In the genomic region with DNA sequence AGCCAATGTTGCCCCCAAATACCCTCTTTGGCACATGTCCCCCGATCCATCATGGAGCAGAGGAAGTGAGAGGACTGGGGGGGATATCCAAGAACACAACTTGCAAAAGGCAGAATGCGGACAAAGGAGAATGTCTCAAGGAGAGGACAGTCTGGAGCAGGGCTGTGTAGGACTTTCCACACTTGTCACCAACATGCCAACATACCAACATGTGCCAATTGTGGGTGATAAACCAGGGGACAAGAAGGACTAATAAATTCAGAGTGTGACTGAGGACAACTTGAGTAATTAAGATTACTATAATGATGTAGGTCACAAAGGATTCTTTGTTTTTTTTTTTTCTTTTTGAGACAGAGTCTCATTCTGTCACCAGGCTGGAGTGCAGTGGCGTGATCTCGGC, we compare ENCODE assay signal across 1 cellular context.
TF ChIP-seq lines count a peak whose summit lies in the region.

No MANE protein-coding gene starts in this region.

TF ChIP-seq in HepG2, 621 proteins besides CTCF, POLR2A, EP300 and RAD21:
- TF ChIP-seq ZNF484 (CRISPR knock-in tag; IDR thresholded peaks at IDR 0.05; ENCODE audit: borderline replicate concordance, low read depth) (no peak), NR2C2 (CRISPR knock-in tag; IDR thresholded peaks at IDR 0.05; ENCODE audit: borderline replicate concordance) (no peak), RFXAP (CRISPR knock-in tag; IDR thresholded peaks at IDR 0.05; ENCODE audit: borderline replicate concordance) (no peak), ADNP (CRISPR knock-in tag; IDR thresholded peaks at IDR 0.05) (no peak), ZNF30 (CRISPR knock-in tag; IDR thresholded peaks at IDR 0.05) (no peak), ZNF619 (CRISPR knock-in tag; IDR thresholded peaks at IDR 0.05) (no peak), CEBPG (CRISPR knock-in tag; IDR thresholded peaks at IDR 0.05) (no peak), TCF7L2 (IDR thresholded peaks at IDR 0.05; ENCODE audit: low read depth, low read length) (no peak), SMAD1 (CRISPR knock-in tag; IDR thresholded peaks at IDR 0.05; ENCODE audit: borderline replicate concordance, low read depth) (no peak), NFE2L2 (IDR thresholded peaks at IDR 0.05; ENCODE audit: low read length) (no peak)
- TF ChIP-seq, protein P1, sequence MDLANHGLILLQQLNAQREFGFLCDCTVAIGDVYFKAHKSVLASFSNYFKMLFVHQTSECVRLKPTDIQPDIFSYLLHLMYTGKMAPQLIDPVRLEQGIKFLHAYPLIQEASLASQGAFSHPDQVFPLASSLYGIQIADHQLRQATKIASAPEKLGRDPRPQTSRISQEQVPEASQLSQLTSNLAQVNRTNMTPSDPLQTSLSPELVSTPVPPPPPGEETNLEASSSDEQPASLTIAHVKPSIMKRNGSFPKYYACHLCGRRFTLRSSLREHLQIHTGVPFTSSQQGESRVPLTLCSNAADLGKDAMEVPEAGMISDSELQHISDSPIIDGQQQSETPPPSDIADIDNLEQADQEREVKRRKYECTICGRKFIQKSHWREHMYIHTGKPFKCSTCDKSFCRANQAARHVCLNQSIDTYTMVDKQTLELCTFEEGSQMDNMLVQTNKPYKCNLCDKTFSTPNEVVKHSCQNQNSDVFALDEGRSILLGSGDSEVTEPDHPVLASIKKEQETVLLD (CRISPR knock-in tag; IDR thresholded peaks at IDR 0.05; ENCODE audit: low read depth): no peak
